18 cellular contexts compared by ENCODE assay signal in genomic region chr7:108103566-108104298, GRCh38. TPM values are rescaled to one million over a fixed set of nuclear protein-coding genes. Genes with fewer than 3 reads are reported as not detected.
DNase-seq lines count a peak whose midpoint lies in the region; ATAC-seq, FAIRE-seq and TF ChIP-seq lines count a peak whose summit lies in the region.
"Had no signal": no experiment of that assay in that cellular context is flagged by ENCODE, and none has a peak within 500 bp of the region (broad histone marks: within the 10 kb centered on the region; RNA-seq: fewer than 3 reads in every experiment).

No MANE protein-coding gene starts in this region.

- H3K4me1 ChIP-seq in left ventricle myocardium inferior = peaks cover 16% of the 10 kb centered on the region
- H3K4me1 ChIP-seq in right atrium auricular region = no peaks in the 10 kb centered on the region
- H3K4me1 ChIP-seq in K562 (replicated peaks in 1 of 2; ENCODE audit: control insufficient read depth in 2 of 2, insufficient read depth in 2 of 2, low read length in 2 of 2) = peaks cover 14 to 24% of the 10 kb centered on the region in 2 experiments
- peaks cover 0 to 1% (median under 1%) of the 10 kb centered on the region in 4 donors for H3K4me1 ChIP-seq in liver (ENCODE audit: control insufficient read depth in 4 of 4, insufficient read depth in 4 of 4, low read length in 3 of 4)
- H3K4me1 ChIP-seq in kidney (ENCODE audit: control insufficient read depth in 1 of 2, insufficient read depth in 1 of 2, low read depth in 1 of 2, low read length in 2 of 2) = peaks cover 0 to 2% of the 10 kb centered on the region in 2 donors
- no peaks in the 10 kb centered on the region for H3K4me1 ChIP-seq in CD8-positive, alpha-beta T cell (ENCODE audit: insufficient read depth, low read length)

- no peak overlapping the region for H3K4me3 Mint-ChIP-seq in CD8-positive, alpha-beta T cell
- H3K4me3 Mint-ChIP-seq: activated T-helper 17 cell treated with anti-CD3 and anti-CD28 coated beads, Interleukin-2, amount 50 U/mL, for 72 hours; CD14-positive monocyte; central memory CD8-positive, alpha-beta T cell; endodermal cell; nephron progenitor cell; type B pancreatic cell had no signal

- DNase-seq in left ventricle myocardium inferior (no peak), right atrium auricular region (ENCODE audit: low spot score) (no peak), K562 (ENCODE audit: extremely low read depth in 1 of 4, low spot score in 3 of 4) (peak; percentile 39 to 86 (median 62)), kidney (no peak), NCI-H1092 treated with DMSO at 0.1 percent for 48 hours (lab: John Stamatoyannopoulos, UW) (no peak)
- no peak for DNase-seq in CD8-positive, alpha-beta T cell
- DNase-seq: endodermal cell; NCI-H146; nephron progenitor cell; stimulated activated naive CD4-positive, alpha-beta T cell treated with Interleukin-2 at 50 U/mL for 16 hours; WERI-Rb-1 had no signal

- no peaks in the 10 kb centered on the region for H3K9me1 ChIP-seq in K562 (ENCODE audit: control insufficient read depth, insufficient read depth, low read length)

- ATAC-seq in K562 (peak; percentile 94), GM21723 (IDR thresholded peaks at IDR 0.05; ENCODE audit: unreplicated experiment) (no peak)
- no peak for ATAC-seq in CD8-positive, alpha-beta T cell
- ATAC-seq: activated T-helper 17 cell treated with anti-CD3 and anti-CD28 coated beads, Interleukin-2, amount 50 U/mL, for 72 hours had no signal

- H3K9me3 ChIP-seq in left ventricle myocardium inferior (replicated peaks) = no peaks in the 10 kb centered on the region
- H3K9me3 ChIP-seq in right atrium auricular region = no peaks in the 10 kb centered on the region
- no peaks in the 10 kb centered on the region for H3K9me3 ChIP-seq in K562 (replicated peaks; ENCODE audit: control insufficient read depth, insufficient read depth, low read depth, low read length)
- no peaks in the 10 kb centered on the region for H3K9me3 ChIP-seq in liver (ENCODE audit: control insufficient read depth in 4 of 4, low read length in 3 of 4)
- H3K9me3 ChIP-seq in kidney (ENCODE audit: control insufficient read depth in 1 of 2, low read length in 2 of 2) = no peaks in the 10 kb centered on the region
- H3K9me3 ChIP-seq in CD8-positive, alpha-beta T cell (ENCODE audit: low read length) = no peaks in the 10 kb centered on the region

- no peak for TF ChIP-seq CTCF in left ventricle myocardium inferior (IDR thresholded peaks at IDR 0.05; ENCODE audit: borderline replicate concordance)
- no peak for TF ChIP-seq CTCF in right atrium auricular region (IDR thresholded peaks at IDR 0.05)
- TF ChIP-seq CTCF in K562 (IDR thresholded peaks at IDR 0.05 in 2 of 3, conservative IDR thresholded peaks at IDR 0.05 in 1 of 3; ENCODE audit: insufficient read depth in 2 of 3, low read depth in 1 of 3, low read length in 3 of 3) = no peak
- TF ChIP-seq CTCF in liver (IDR thresholded peaks at IDR 0.05; ENCODE audit: low read depth, low read length, missing input control) = no peak
- no peak for TF ChIP-seq CTCF in kidney (IDR thresholded peaks at IDR 0.05; ENCODE audit: borderline replicate concordance, extremely low read depth, insufficient read depth)
- TF ChIP-seq CTCF in CD8-positive, alpha-beta T cell (IDR thresholded peaks at IDR 0.05) = no peak

- H3K27me3 Mint-ChIP-seq in CD8-positive, alpha-beta T cell (ENCODE audit: low read depth) = peaks cover 3% of the 10 kb centered on the region
- H3K27me3 Mint-ChIP-seq: type B pancreatic cell had no signal

- H3K36me3 Mint-ChIP-seq in CD8-positive, alpha-beta T cell = no peaks in the 10 kb centered on the region
- H3K36me3 Mint-ChIP-seq: CD14-positive monocyte, type B pancreatic cell had no signal

- no peaks in the 10 kb centered on the region for H3K79me2 ChIP-seq in K562 (ENCODE audit: control insufficient read depth, insufficient read depth, low read length)

- intact Hi-C loops in left ventricle myocardium inferior (cut with micrococcal nuclease) (no loop called here), K562 (cut with micrococcal nuclease) (loop anchor here (5.0 kb wide), 1 partner anchor 211 kb away; the partner anchor contains the start of gene DLD), kidney (cut with DNase I) (no loop called here)
- intact Hi-C loops in CD8-positive, alpha-beta T cell (cut with DNase I, micrococcal nuclease) = no loop called here

- no peak overlapping the region for H3K27ac Mint-ChIP-seq in CD8-positive, alpha-beta T cell
- H3K27ac Mint-ChIP-seq: activated T-helper 17 cell treated with anti-CD3 and anti-CD28 coated beads, Interleukin-2, amount 50 U/mL, for 72 hours; endodermal cell; nephron progenitor cell; type B pancreatic cell had no signal

- in situ Hi-C loops in K562 (cut with MboI) = no loop called here

- H3K36me3 ChIP-seq in left ventricle myocardium inferior = no peaks in the 10 kb centered on the region
- no peaks in the 10 kb centered on the region for H3K36me3 ChIP-seq in right atrium auricular region
- no peaks in the 10 kb centered on the region for H3K36me3 ChIP-seq in K562 (ENCODE audit: control insufficient read depth, insufficient read depth, low read length)
- no peaks in the 10 kb centered on the region for H3K36me3 ChIP-seq in liver (ENCODE audit: control insufficient read depth in 4 of 4, insufficient read depth in 3 of 4, low read depth in 1 of 4, low read length in 3 of 4)
- H3K36me3 ChIP-seq in kidney (ENCODE audit: control insufficient read depth in 1 of 2, insufficient read depth in 2 of 2, low read length in 2 of 2) = no peaks in the 10 kb centered on the region
- no peaks in the 10 kb centered on the region for H3K36me3 ChIP-seq in CD8-positive, alpha-beta T cell (ENCODE audit: insufficient read depth, low read length)
- H3K36me3 ChIP-seq: WERI-Rb-1 had no signal

- no peaks in the 10 kb centered on the region for H3K4me1 Mint-ChIP-seq in CD8-positive, alpha-beta T cell (ENCODE audit: low read depth)
- H3K4me1 Mint-ChIP-seq: activated T-helper 17 cell treated with anti-CD3 and anti-CD28 coated beads, Interleukin-2, amount 50 U/mL, for 72 hours; CD14-positive monocyte; central memory CD8-positive, alpha-beta T cell; nephron progenitor cell had no signal

- H3K9me3 Mint-ChIP-seq in CD8-positive, alpha-beta T cell = no peaks in the 10 kb centered on the region
- H3K9me3 Mint-ChIP-seq: activated T-helper 17 cell treated with anti-CD3 and anti-CD28 coated beads, Interleukin-2, amount 50 U/mL, for 72 hours; central memory CD8-positive, alpha-beta T cell; endodermal cell; nephron progenitor cell had no signal

- no peaks in the 10 kb centered on the region for H4K20me1 ChIP-seq in K562 (replicated peaks; ENCODE audit: control insufficient read depth, insufficient read depth, low read length)

- no peak for TF ChIP-seq POLR2A in K562 (conservative IDR thresholded peaks at IDR 0.05)

- H3K4me3 ChIP-seq in left ventricle myocardium inferior = no peak overlapping the region
- H3K4me3 ChIP-seq in right atrium auricular region = no peak overlapping the region
- H3K4me3 ChIP-seq in K562 = no peak overlapping the region
- H3K4me3 ChIP-seq in liver (ENCODE audit: low read depth in 1 of 3, low read length in 3 of 3) = no peak overlapping the region
- H3K4me3 ChIP-seq in kidney (ENCODE audit: low read length in 2 of 2) = no peak overlapping the region
- no peak overlapping the region for H3K4me3 ChIP-seq in CD8-positive, alpha-beta T cell (ENCODE audit: low read depth, low read length)

- peak; percentile 95 for FAIRE-seq in K562 (lab: Jason Lieb, UNC)
- FAIRE-seq in kidney (lab: Jason Lieb, UNC) = no peak
- FAIRE-seq: RCC 7860 had no signal

- 3% methylated on average over 5 of the region's 5 CpGs for WGBS in K562 (ENCODE audit: insufficient coverage, low coverage, missing lambda C conversion rate)
- 80% methylated on average over 5 of the region's 5 CpGs for WGBS in liver

- CTCF ChIA-PET in K562 (lab: Yijun Ruan, JAX; ENCODE audit: low intra/inter-chr PET ratio) = no interaction called here
- CTCF ChIA-PET in CD8-positive, alpha-beta T cell (lab: Charles Lee) = no interaction called here

- TF ChIP-seq EP300 in K562 (IDR thresholded peaks at IDR 0.05; ENCODE audit: low read length) = peak; percentile 45; the same call in 1 of the 2 replicates

- H2AFZ ChIP-seq in K562 (ENCODE audit: low read depth, low read length) = peak overlapping the region; percentile 87

- peak overlapping the region in 1 of 2 experiments; percentile 49; a peak in 2 of 4 replicates for H3K9ac ChIP-seq in K562 (ENCODE audit: insufficient read depth in 1 of 2, low read depth in 2 of 2, low read length in 2 of 2)
- no peak overlapping the region for H3K9ac ChIP-seq in liver (ENCODE audit: low read depth in 1 of 2, low read length in 2 of 2)
- H3K9ac ChIP-seq in kidney (ENCODE audit: low read length in 2 of 2) = no peak overlapping the region

- no peak; a peak in 2 of 4 replicates for TF ChIP-seq RAD21 in K562 (CRISPR knock-in tag; conservative IDR thresholded peaks at IDR 0.05 in 1 of 2, IDR thresholded peaks at IDR 0.05 in 1 of 2)
- peak in 1 of 2 donors; percentile 22 for TF ChIP-seq RAD21 in liver (IDR thresholded peaks at IDR 0.05)

- peak overlapping the region; percentile 65 for H3K4me2 ChIP-seq in K562 (ENCODE audit: insufficient read depth, low read length)

- POLR2A ChIA-PET in K562 (lab: Yijun Ruan, JAX) = interaction anchor here (1.0 to 1.8 kb wide), 2 partner anchors 8 to 14 kb away, joined by 4 to 6 read pairs; no protein-coding TSS in a partner anchor
- POLR2A ChIA-PET in CD8-positive, alpha-beta T cell (lab: Charles Lee) = no interaction called here

- H3K27ac ChIP-seq in left ventricle myocardium inferior (replicated peaks) = peak overlapping the region; percentile 62
- H3K27ac ChIP-seq in right atrium auricular region = no peak overlapping the region
- H3K27ac ChIP-seq in K562 (ENCODE audit: extremely low read depth, low read depth, low read length) = peak overlapping the region; percentile 72
- no peak overlapping the region for H3K27ac ChIP-seq in liver (ENCODE audit: low read depth in 1 of 2, low read length in 2 of 2)
- no peak overlapping the region for H3K27ac ChIP-seq in kidney (ENCODE audit: low read depth in 2 of 2, low read length in 2 of 2)
- no peak overlapping the region for H3K27ac ChIP-seq in CD8-positive, alpha-beta T cell (ENCODE audit: low read depth, low read length)
- H3K27ac ChIP-seq: WERI-Rb-1 had no signal

- H3K27me3 ChIP-seq in left ventricle myocardium inferior (ENCODE audit: low read depth) (no peaks in the 10 kb centered on the region), right atrium auricular region (no peaks in the 10 kb centered on the region), K562 (ENCODE audit: control insufficient read depth in 2 of 2, insufficient read depth in 2 of 2, low read length in 2 of 2) (no peaks in the 10 kb centered on the region), liver (ENCODE audit: control insufficient read depth in 4 of 4, insufficient read depth in 4 of 4, low read length in 3 of 4) (no peaks in the 10 kb centered on the region)
- no peaks in the 10 kb centered on the region for H3K27me3 ChIP-seq in CD8-positive, alpha-beta T cell (ENCODE audit: insufficient read depth, low read length)

- BruUV-seq in K562 (replicated peaks; lab: Mats Ljungman, UMichigan) = no TSS peak

RNA-seq across cellular contexts. Expression of gene LAMB4, which starts 26.4 kb away (rescaled TPM):
- total RNA-seq in left ventricle myocardium inferior (0.33 TPM), right atrium auricular region (not detected), K562 (2014; rRNA removed) (not detected in 2 replicates), K562 (2014; rRNA removed; fragmentation: Illumina TruSeq; extraction: Trizol) (0.07 and 0.10 TPM in 2 replicates), K562 (2015; rRNA removed; fragmentation: Illumina TruSeq; extraction: Trizol) (not detected in 2 replicates), K562 (2021) (not detected in 2 replicates), liver (under 1 TPM in 1 of 2 donors, not detected in 1; under 0.01 TPM), kidney (1.2 TPM)
- total RNA-seq in K562 (2011; cell fraction: chromatin; rRNA removed; ENCODE audit: low replicate concordance) = not detected in 2 replicates
- total RNA-seq in K562 (2011; cell fraction: nucleolus; rRNA removed) = not detected in 2 replicates
- total RNA-seq in K562 (2011; cell fraction: nucleoplasm; rRNA removed) = 0.29 TPM in 1 of 2 replicates, not detected in the other
- polyA plus RNA-seq in K562 (2011; rRNA removed) (not detected in 2 replicates), K562 (2014; fragmentation: Illumina TruSeq; extraction: Trizol) (0.06 TPM in 1 of 2 replicates, not detected in the other), K562 (2014; fragmentation: Nextera tagmentation; extraction: Ambion mirVana) (under 1 TPM; 0.06 to 0.13 TPM), K562 (2014; rRNA removed) (0.12 TPM in 1 of 2 replicates, not detected in the other), liver (under 1 TPM in 1 of 2 donors, not detected in 1; 0.03 TPM), kidney (ENCODE audit: insufficient read depth, low read depth, low replicate concordance) (5.4 TPM)
- polyA plus RNA-seq in K562 (2011; cell fraction: cytosol; rRNA removed) = 0.03 TPM in 1 of 2 replicates, not detected in the other
- not detected in 2 replicates for polyA plus RNA-seq in K562 (2011; cell fraction: nucleus; rRNA removed)
- polyA plus RNA-seq in K562 (2012) = 0.09 and 0.18 TPM in 2 replicates
- polyA minus RNA-seq in K562 (2011; rRNA and poly(A)+ RNA removed) = 0.21 TPM in 1 of 2 replicates, not detected in the other
- not detected in 2 replicates for polyA minus RNA-seq in K562 (2011; cell fraction: cytosol; rRNA and poly(A)+ RNA removed)
- not detected in 2 replicates for polyA minus RNA-seq in K562 (2011; cell fraction: nucleus; rRNA and poly(A)+ RNA removed)
- total RNA-seq in CD8-positive, alpha-beta T cell = under 1 TPM; 0.11 to 0.46 TPM
- total RNA-seq: activated T-helper 17 cell treated with anti-CD3 and anti-CD28 coated beads, Interleukin-2, amount 50 U/mL, for 72 hours; endodermal cell had no signal
- polyA plus RNA-seq: CD14-positive monocyte had no signal

Comparison
In these comparisons a context has a peak if more than half of its experiments do, and no peak if none do; other contexts are left out.
1. H3K27ac ChIP-seq: peak in left ventricle myocardium inferior (single experiment) and K562 (single experiment); none in right atrium auricular region (0 of 2), liver (0 of 2), kidney (0 of 2) and CD8-positive, alpha-beta T cell (single experiment).
2. DNase-seq: peak in K562 (4 of 4); none in left ventricle myocardium inferior (single experiment), right atrium auricular region (single experiment), kidney (single experiment), NCI-H1092 treated with DMSO at 0.1 percent for 48 hours (single experiment) and CD8-positive, alpha-beta T cell (0 of 7).